Comparison of ENCODE assay signal across 1 cellular context in the genomic region with DNA sequence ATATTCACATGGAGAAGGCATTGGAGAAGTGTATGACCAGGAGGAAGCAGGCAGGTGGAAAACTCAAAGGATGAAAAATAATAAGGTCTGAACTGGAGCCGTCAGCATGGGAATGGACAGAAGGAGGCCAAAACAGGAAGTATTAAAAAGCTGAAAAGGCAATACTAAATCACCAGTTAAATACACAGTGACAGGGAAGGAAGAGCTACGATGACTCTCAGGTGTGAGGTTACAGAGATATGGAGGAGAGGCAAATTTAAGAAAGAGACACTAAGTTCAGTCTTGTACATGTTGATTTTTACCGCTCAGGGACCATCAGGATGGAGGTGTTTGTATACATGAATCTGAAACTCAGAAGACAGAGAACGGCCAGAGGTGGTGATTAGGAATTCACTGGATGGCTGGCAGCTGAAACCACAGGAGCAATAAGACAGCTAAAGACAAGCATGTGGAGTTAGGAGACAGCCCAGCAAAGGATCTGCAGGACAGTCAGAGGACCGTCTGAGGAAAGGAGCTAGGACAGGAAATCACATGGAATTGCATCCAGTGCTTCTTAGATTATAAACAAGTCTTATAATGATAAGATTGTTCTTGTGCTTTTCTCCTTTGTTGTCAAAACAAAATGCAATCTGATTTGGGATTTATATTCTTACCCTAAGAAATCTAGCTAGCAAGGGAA.
TF ChIP-seq lines count a peak whose summit lies in the region.

No MANE protein-coding gene starts in this region.

TF ChIP-seq in WTC11, 78 proteins besides CTCF, POLR2A, EP300 and RAD21 (continued from another document):
- TF ChIP-seq, protein P1, sequence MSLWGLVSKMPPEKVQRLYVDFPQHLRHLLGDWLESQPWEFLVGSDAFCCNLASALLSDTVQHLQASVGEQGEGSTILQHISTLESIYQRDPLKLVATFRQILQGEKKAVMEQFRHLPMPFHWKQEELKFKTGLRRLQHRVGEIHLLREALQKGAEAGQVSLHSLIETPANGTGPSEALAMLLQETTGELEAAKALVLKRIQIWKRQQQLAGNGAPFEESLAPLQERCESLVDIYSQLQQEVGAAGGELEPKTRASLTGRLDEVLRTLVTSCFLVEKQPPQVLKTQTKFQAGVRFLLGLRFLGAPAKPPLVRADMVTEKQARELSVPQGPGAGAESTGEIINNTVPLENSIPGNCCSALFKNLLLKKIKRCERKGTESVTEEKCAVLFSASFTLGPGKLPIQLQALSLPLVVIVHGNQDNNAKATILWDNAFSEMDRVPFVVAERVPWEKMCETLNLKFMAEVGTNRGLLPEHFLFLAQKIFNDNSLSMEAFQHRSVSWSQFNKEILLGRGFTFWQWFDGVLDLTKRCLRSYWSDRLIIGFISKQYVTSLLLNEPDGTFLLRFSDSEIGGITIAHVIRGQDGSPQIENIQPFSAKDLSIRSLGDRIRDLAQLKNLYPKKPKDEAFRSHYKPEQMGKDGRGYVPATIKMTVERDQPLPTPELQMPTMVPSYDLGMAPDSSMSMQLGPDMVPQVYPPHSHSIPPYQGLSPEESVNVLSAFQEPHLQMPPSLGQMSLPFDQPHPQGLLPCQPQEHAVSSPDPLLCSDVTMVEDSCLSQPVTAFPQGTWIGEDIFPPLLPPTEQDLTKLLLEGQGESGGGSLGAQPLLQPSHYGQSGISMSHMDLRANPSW (CRISPR knock-in tag; conservative IDR thresholded peaks at IDR 0.05; ENCODE audit: low read depth) = no peak
- TF ChIP-seq ZNF219 (CRISPR knock-in tag; IDR thresholded peaks at IDR 0.05; ENCODE audit: borderline replicate concordance) = no peak
- TF ChIP-seq, protein P2, sequence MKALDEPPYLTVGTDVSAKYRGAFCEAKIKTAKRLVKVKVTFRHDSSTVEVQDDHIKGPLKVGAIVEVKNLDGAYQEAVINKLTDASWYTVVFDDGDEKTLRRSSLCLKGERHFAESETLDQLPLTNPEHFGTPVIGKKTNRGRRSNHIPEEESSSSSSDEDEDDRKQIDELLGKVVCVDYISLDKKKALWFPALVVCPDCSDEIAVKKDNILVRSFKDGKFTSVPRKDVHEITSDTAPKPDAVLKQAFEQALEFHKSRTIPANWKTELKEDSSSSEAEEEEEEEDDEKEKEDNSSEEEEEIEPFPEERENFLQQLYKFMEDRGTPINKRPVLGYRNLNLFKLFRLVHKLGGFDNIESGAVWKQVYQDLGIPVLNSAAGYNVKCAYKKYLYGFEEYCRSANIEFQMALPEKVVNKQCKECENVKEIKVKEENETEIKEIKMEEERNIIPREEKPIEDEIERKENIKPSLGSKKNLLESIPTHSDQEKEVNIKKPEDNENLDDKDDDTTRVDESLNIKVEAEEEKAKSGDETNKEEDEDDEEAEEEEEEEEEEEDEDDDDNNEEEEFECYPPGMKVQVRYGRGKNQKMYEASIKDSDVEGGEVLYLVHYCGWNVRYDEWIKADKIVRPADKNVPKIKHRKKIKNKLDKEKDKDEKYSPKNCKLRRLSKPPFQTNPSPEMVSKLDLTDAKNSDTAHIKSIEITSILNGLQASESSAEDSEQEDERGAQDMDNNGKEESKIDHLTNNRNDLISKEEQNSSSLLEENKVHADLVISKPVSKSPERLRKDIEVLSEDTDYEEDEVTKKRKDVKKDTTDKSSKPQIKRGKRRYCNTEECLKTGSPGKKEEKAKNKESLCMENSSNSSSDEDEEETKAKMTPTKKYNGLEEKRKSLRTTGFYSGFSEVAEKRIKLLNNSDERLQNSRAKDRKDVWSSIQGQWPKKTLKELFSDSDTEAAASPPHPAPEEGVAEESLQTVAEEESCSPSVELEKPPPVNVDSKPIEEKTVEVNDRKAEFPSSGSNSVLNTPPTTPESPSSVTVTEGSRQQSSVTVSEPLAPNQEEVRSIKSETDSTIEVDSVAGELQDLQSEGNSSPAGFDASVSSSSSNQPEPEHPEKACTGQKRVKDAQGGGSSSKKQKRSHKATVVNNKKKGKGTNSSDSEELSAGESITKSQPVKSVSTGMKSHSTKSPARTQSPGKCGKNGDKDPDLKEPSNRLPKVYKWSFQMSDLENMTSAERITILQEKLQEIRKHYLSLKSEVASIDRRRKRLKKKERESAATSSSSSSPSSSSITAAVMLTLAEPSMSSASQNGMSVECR (CRISPR knock-in tag; IDR thresholded peaks at IDR 0.05; ENCODE audit: borderline replicate concordance) = no peak
TF ChIP-seq in WTC11: peak in this region for 0.
